Comparison of ENCODE assay signal across 9 cellular contexts in the genomic region with DNA sequence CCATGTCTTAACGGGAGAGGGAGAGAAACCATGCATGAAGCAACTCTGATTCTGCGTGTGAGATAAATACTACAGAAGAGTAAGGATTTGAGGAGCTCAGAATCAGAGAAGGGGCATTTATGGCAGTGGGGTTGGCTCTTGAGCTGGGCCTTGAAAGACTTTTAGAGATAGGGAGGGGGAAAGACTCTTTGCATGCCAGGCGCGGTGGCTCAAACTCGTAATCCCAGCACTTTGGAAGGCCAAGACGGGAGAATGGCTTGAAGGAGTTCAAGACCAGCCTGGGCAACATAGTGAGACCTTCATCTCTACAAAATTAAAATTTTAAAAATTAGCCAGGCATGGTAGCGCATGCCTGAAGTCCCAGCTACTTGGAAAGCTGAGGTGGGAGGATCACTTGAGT. TPM values are rescaled to one million over a fixed set of nuclear protein-coding genes. Genes with fewer than 3 reads are reported as not detected.
A peak's percentile ranks its signal among the peaks of the same experiment; 100 is the strongest.
DNase-seq lines count a peak whose midpoint lies in the region; ATAC-seq and TF ChIP-seq lines count a peak whose summit lies in the region.
"Had no signal": no experiment of that assay in that cellular context is flagged by ENCODE, and none has a peak within 500 bp of the region (broad histone marks: within the 10 kb centered on the region; RNA-seq: fewer than 3 reads in every experiment).

No MANE protein-coding gene starts in this region.

- TF ChIP-seq CTCF in right lobe of liver (IDR thresholded peaks at IDR 0.05): no peak

- no peaks in the 10 kb centered on the region for H3K9me3 ChIP-seq in right lobe of liver

- WGBS in right lobe of liver (ENCODE audit: insufficient coverage, low coverage, low lambda C conversion rate, missing lambda C conversion rate): 73% methylated on average over 7 of the region's 7 CpGs

- no peaks in the 10 kb centered on the region for H3K27me3 ChIP-seq in right lobe of liver

- H3K4me1 ChIP-seq in right lobe of liver: peaks cover 0 to 70% (median 38%) of the 10 kb centered on the region in 4 donors

- H3K9me3 Mint-ChIP-seq in T-helper 2 cell treated with Interferon-gamma antibody and Interleukin-4, amounts not matched to agents 5 μg/mL and 100 μg/mL, for 36 hours: no peaks in the 10 kb centered on the region
- no peaks in the 10 kb centered on the region for H3K9me3 Mint-ChIP-seq in activated naive CD8-positive, alpha-beta T cell treated with anti-CD3 and anti-CD28 coated beads for 36 hours

- intact Hi-C loops in right lobe of liver (cut with DNase I): no loop called here

- peak overlapping the region; percentile 88 for H3K4me3 Mint-ChIP-seq in T-helper 2 cell treated with Interferon-gamma antibody and Interleukin-4, amounts not matched to agents 5 μg/mL and 100 μg/mL, for 36 hours
- H3K4me3 Mint-ChIP-seq in activated naive CD8-positive, alpha-beta T cell treated with anti-CD3 and anti-CD28 coated beads for 36 hours: peak overlapping the region; percentile 82

- H3K36me3 Mint-ChIP-seq in T-helper 2 cell treated with Interferon-gamma antibody and Interleukin-4, amounts not matched to agents 5 μg/mL and 100 μg/mL, for 36 hours (ENCODE audit: low read depth): no peaks in the 10 kb centered on the region
- H3K36me3 Mint-ChIP-seq in activated naive CD8-positive, alpha-beta T cell treated with anti-CD3 and anti-CD28 coated beads for 36 hours: no peaks in the 10 kb centered on the region

- no peak for DNase-seq in T-helper 2 cell treated with Interferon-gamma antibody and Interleukin-4, amounts not matched to agents 5 μg/mL and 100 μg/mL, for 36 hours (ENCODE audit: low spot score)
- DNase-seq in T-helper 2 cell: no peak
- DNase-seq in activated naive CD8-positive, alpha-beta T cell treated with anti-CD3 and anti-CD28 coated beads for 36 hours: no peak
- peak in 1 of 3 donors; percentile 35 for DNase-seq in right lobe of liver
- no peak for DNase-seq in substantia nigra (lab: John Stamatoyannopoulos, UW)
- DNase-seq in left lobe of liver (ENCODE audit: low spot score): no peak
- DNase-seq in activated CD8-positive, alpha-beta memory T cell treated with anti-CD3 and anti-CD28 coated beads, Interleukin-2, amount 50 U/mL, for 4 hours: no peak

- no peak for ATAC-seq in right lobe of liver
- no peak for ATAC-seq in HG03135 (IDR thresholded peaks at IDR 0.05; ENCODE audit: unreplicated experiment)
- no peak for ATAC-seq in left lobe of liver

- TF ChIP-seq POLR2A in right lobe of liver (IDR thresholded peaks at IDR 0.05): no peak

- peak overlapping the region; percentile 21 to 70 (median 69) for H3K4me3 ChIP-seq in right lobe of liver

- H3K27ac ChIP-seq in right lobe of liver (peak overlapping the region; percentile 74 to 97 (median 94)), substantia nigra (ENCODE audit: low read depth, low read length, poor library complexity, severe bottlenecking) (peak overlapping the region; percentile 97)

- H3K27me3 Mint-ChIP-seq in T-helper 2 cell treated with Interferon-gamma antibody and Interleukin-4, amounts not matched to agents 5 μg/mL and 100 μg/mL, for 36 hours (ENCODE audit: low read depth): no peaks in the 10 kb centered on the region
- H3K27me3 Mint-ChIP-seq in activated naive CD8-positive, alpha-beta T cell treated with anti-CD3 and anti-CD28 coated beads for 36 hours: no peaks in the 10 kb centered on the region

- peaks cover 27% of the 10 kb centered on the region for H3K4me1 Mint-ChIP-seq in T-helper 2 cell treated with Interferon-gamma antibody and Interleukin-4, amounts not matched to agents 5 μg/mL and 100 μg/mL, for 36 hours (ENCODE audit: low read depth)
- H3K4me1 Mint-ChIP-seq in activated naive CD8-positive, alpha-beta T cell treated with anti-CD3 and anti-CD28 coated beads for 36 hours: peaks cover 19% of the 10 kb centered on the region

- H3K27ac Mint-ChIP-seq in T-helper 2 cell treated with Interferon-gamma antibody and Interleukin-4, amounts not matched to agents 5 μg/mL and 100 μg/mL, for 36 hours: peak overlapping the region; percentile 88
- H3K27ac Mint-ChIP-seq in activated naive CD8-positive, alpha-beta T cell treated with anti-CD3 and anti-CD28 coated beads for 36 hours: no peak overlapping the region

- H3K36me3 ChIP-seq in right lobe of liver: no peaks in the 10 kb centered on the region

RNA-seq across cellular contexts. Expression of gene ARMH1, which starts 0.7 kb away (rescaled TPM):
- 100 to 1,000 TPM; 139 to 144 TPM for total RNA-seq in activated naive CD8-positive, alpha-beta T cell treated with anti-CD3 and anti-CD28 coated beads for 36 hours
- 10 to 100 TPM in 2 of 6 experiments, 1 to 10 TPM in 4; 2.7 to 18.4 (median 5.2) TPM for total RNA-seq in right lobe of liver
- 14.7 TPM for total RNA-seq in left lobe of liver

RNA-seq across cellular contexts. Expression of gene TMEM53, which starts 0.9 kb away (rescaled TPM):
- total RNA-seq in activated naive CD8-positive, alpha-beta T cell treated with anti-CD3 and anti-CD28 coated beads for 36 hours: 1 to 10 TPM; 2.5 to 2.6 TPM
- 10 to 100 TPM; 15.8 to 31.0 (median 24.5) TPM for total RNA-seq in right lobe of liver
- total RNA-seq in left lobe of liver: 27.5 TPM

RNA-seq across cellular contexts. Expression of gene RNU5D-1, which starts 55.8 kb away (rescaled TPM):
- not detected for total RNA-seq in activated naive CD8-positive, alpha-beta T cell treated with anti-CD3 and anti-CD28 coated beads for 36 hours
- total RNA-seq in right lobe of liver: not detected
- total RNA-seq in left lobe of liver: not detected
- total RNA-seq: mononuclear cell had no signal
